ENCODE assay signal across 1 cellular context in the genomic region with DNA sequence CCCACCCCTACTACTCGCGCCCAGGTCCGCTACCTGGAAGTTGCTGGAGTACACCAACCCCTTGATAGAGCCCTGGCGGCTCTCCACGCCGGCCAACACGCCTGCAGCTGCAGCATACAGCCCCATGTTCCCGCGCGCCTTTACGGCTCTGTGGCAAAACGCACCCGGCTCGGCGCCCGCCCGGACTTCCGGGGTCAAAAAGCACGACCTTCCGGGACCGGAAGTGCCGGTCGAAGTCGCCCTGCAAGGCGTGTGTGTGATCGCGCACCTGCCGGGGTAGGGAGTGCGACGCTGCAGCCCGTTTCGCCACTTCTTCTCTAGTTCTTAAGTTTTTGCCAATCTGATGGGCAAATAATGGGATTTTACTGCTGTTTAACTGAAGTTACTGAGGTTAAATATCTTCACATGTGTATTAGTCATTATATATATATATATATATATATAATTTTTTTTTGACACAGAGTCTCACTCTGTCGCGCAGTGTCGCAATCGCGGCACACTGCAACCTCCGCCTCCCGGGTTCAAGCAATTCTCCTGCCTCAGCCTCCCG.
TF ChIP-seq lines count a peak whose summit lies in the region.

Gene NSUN5 (minus strand): TSS at position 162 of the 550 bp plus-strand sequence. CDS start 36 bp downstream, at position 126.

TF ChIP-seq in HepG2, 621 proteins besides CTCF, POLR2A, EP300 and RAD21 (continued from another document and continues in another):
- TF ChIP-seq ZFP1 (CRISPR knock-in tag; IDR thresholded peaks at IDR 0.05) = 0 out of 2 replicates have a peak, but pooled peaks have one; percentile 50
- TF ChIP-seq CEBPB (IDR thresholded peaks at IDR 0.05; ENCODE audit: borderline replicate concordance, low read depth, low read length) = no peak; the same call in 1 of the 2 replicates
- no peak for TF ChIP-seq ZNF296 (CRISPR knock-in tag; conservative IDR thresholded peaks at IDR 0.05)
- no peak for TF ChIP-seq MZF1 (CRISPR knock-in tag; IDR thresholded peaks at IDR 0.05; ENCODE audit: borderline replicate concordance)
- peak; percentile 98 for TF ChIP-seq ERF (CRISPR knock-in tag; IDR thresholded peaks at IDR 0.05)
- no peak; the same call in 1 of the 2 replicates for TF ChIP-seq ZNF446 (CRISPR knock-in tag; IDR thresholded peaks at IDR 0.05)
- TF ChIP-seq NFYB (CRISPR knock-in tag; IDR thresholded peaks at IDR 0.05) = no peak
- peak; percentile 96 for TF ChIP-seq ETV5 (CRISPR knock-in tag; IDR thresholded peaks at IDR 0.05; ENCODE audit: borderline replicate concordance)
- TF ChIP-seq TBX2 (CRISPR knock-in tag; IDR thresholded peaks at IDR 0.05; ENCODE audit: borderline replicate concordance) = peak; percentile 81; the same call in 1 of the 2 replicates
- 0 out of 2 replicates have a peak, but pooled peaks have one; percentile 32 for TF ChIP-seq SMYD3 (CRISPR knock-in tag; IDR thresholded peaks at IDR 0.05)
- peak; percentile 83 for TF ChIP-seq CREB3 (CRISPR knock-in tag; IDR thresholded peaks at IDR 0.05)
- TF ChIP-seq POGK (CRISPR knock-in tag; conservative IDR thresholded peaks at IDR 0.05) = peak; percentile 77; the same call in 1 of the 2 replicates
- peak; percentile 92 for TF ChIP-seq KLF6 (CRISPR knock-in tag; IDR thresholded peaks at IDR 0.05)
- TF ChIP-seq MBNL3 (CRISPR knock-in tag; conservative IDR thresholded peaks at IDR 0.05) = no peak
- peak; percentile 92 for TF ChIP-seq ZBTB43 (CRISPR knock-in tag; conservative IDR thresholded peaks at IDR 0.05)
- peak; percentile 74 for TF ChIP-seq ZFP91 (CRISPR knock-in tag; IDR thresholded peaks at IDR 0.05; ENCODE audit: borderline replicate concordance)
- no peak for TF ChIP-seq ZNF224 (CRISPR knock-in tag; IDR thresholded peaks at IDR 0.05)
- TF ChIP-seq ISX (CRISPR knock-in tag; conservative IDR thresholded peaks at IDR 0.05) = 0 out of 2 replicates have a peak, but pooled peaks have one; percentile 80
- TF ChIP-seq RFX3 (CRISPR knock-in tag; IDR thresholded peaks at IDR 0.05) = no peak
- TF ChIP-seq ATF4 (CRISPR knock-in tag; IDR thresholded peaks at IDR 0.05) = peak in 1 of 2 experiments; percentile 77; a peak in 2 of 4 replicates
- TF ChIP-seq ARHGAP35 (CRISPR knock-in tag; IDR thresholded peaks at IDR 0.05; ENCODE audit: borderline replicate concordance) = peak; percentile 92
- TF ChIP-seq ZNF225 (CRISPR knock-in tag; IDR thresholded peaks at IDR 0.05) = peak; percentile 41; the same call in 1 of the 2 replicates
- no peak; the same call in 1 of the 2 replicates for TF ChIP-seq NCOA1 (CRISPR knock-in tag; IDR thresholded peaks at IDR 0.05)
- TF ChIP-seq GLMP (CRISPR knock-in tag; IDR thresholded peaks at IDR 0.05; ENCODE audit: borderline replicate concordance) = no peak
- no peak for TF ChIP-seq AHR (CRISPR knock-in tag; IDR thresholded peaks at IDR 0.05)
- TF ChIP-seq ZZZ3 (CRISPR knock-in tag; IDR thresholded peaks at IDR 0.05; ENCODE audit: borderline replicate concordance) = peak; percentile 59; the same call in 1 of the 2 replicates
- TF ChIP-seq ZNF547 (CRISPR knock-in tag; IDR thresholded peaks at IDR 0.05) = peak; percentile 74; the same call in 1 of the 2 replicates
- TF ChIP-seq ISL2 (CRISPR knock-in tag; IDR thresholded peaks at IDR 0.05) = peak; percentile 71
- TF ChIP-seq, protein P1, sequence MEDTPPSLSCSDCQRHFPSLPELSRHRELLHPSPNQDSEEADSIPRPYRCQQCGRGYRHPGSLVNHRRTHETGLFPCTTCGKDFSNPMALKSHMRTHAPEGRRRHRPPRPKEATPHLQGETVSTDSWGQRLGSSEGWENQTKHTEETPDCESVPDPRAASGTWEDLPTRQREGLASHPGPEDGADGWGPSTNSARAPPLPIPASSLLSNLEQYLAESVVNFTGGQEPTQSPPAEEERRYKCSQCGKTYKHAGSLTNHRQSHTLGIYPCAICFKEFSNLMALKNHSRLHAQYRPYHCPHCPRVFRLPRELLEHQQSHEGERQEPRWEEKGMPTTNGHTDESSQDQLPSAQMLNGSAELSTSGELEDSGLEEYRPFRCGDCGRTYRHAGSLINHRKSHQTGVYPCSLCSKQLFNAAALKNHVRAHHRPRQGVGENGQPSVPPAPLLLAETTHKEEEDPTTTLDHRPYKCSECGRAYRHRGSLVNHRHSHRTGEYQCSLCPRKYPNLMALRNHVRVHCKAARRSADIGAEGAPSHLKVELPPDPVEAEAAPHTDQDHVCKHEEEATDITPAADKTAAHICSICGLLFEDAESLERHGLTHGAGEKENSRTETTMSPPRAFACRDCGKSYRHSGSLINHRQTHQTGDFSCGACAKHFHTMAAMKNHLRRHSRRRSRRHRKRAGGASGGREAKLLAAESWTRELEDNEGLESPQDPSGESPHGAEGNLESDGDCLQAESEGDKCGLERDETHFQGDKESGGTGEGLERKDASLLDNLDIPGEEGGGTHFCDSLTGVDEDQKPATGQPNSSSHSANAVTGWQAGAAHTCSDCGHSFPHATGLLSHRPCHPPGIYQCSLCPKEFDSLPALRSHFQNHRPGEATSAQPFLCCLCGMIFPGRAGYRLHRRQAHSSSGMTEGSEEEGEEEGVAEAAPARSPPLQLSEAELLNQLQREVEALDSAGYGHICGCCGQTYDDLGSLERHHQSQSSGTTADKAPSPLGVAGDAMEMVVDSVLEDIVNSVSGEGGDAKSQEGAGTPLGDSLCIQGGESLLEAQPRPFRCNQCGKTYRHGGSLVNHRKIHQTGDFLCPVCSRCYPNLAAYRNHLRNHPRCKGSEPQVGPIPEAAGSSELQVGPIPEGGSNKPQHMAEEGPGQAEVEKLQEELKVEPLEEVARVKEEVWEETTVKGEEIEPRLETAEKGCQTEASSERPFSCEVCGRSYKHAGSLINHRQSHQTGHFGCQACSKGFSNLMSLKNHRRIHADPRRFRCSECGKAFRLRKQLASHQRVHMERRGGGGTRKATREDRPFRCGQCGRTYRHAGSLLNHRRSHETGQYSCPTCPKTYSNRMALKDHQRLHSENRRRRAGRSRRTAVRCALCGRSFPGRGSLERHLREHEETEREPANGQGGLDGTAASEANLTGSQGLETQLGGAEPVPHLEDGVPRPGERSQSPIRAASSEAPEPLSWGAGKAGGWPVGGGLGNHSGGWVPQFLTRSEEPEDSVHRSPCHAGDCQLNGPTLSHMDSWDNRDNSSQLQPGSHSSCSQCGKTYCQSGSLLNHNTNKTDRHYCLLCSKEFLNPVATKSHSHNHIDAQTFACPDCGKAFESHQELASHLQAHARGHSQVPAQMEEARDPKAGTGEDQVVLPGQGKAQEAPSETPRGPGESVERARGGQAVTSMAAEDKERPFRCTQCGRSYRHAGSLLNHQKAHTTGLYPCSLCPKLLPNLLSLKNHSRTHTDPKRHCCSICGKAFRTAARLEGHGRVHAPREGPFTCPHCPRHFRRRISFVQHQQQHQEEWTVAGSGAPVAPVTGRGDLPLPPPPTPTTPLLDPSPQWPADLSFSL (CRISPR knock-in tag; IDR thresholded peaks at IDR 0.05) = no peak
- TF ChIP-seq ZNF704 (CRISPR knock-in tag; IDR thresholded peaks at IDR 0.05; ENCODE audit: borderline replicate concordance) = 0 out of 2 replicates have a peak, but pooled peaks have one; percentile 55
- TF ChIP-seq HMGA1 (CRISPR knock-in tag; conservative IDR thresholded peaks at IDR 0.05) = no peak
- 0 out of 2 replicates have a peak, but pooled peaks have one; percentile 22 for TF ChIP-seq MYNN (CRISPR knock-in tag; IDR thresholded peaks at IDR 0.05; ENCODE audit: low read depth)
- TF ChIP-seq, protein P2, sequence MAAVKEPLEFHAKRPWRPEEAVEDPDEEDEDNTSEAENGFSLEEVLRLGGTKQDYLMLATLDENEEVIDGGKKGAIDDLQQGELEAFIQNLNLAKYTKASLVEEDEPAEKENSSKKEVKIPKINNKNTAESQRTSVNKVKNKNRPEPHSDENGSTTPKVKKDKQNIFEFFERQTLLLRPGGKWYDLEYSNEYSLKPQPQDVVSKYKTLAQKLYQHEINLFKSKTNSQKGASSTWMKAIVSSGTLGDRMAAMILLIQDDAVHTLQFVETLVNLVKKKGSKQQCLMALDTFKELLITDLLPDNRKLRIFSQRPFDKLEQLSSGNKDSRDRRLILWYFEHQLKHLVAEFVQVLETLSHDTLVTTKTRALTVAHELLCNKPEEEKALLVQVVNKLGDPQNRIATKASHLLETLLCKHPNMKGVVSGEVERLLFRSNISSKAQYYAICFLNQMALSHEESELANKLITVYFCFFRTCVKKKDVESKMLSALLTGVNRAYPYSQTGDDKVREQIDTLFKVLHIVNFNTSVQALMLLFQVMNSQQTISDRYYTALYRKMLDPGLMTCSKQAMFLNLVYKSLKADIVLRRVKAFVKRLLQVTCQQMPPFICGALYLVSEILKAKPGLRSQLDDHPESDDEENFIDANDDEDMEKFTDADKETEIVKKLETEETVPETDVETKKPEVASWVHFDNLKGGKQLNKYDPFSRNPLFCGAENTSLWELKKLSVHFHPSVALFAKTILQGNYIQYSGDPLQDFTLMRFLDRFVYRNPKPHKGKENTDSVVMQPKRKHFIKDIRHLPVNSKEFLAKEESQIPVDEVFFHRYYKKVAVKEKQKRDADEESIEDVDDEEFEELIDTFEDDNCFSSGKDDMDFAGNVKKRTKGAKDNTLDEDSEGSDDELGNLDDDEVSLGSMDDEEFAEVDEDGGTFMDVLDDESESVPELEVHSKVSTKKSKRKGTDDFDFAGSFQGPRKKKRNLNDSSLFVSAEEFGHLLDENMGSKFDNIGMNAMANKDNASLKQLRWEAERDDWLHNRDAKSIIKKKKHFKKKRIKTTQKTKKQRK (IDR thresholded peaks at IDR 0.05; ENCODE audit: low read length) = no peak
- TF ChIP-seq, protein P3, sequence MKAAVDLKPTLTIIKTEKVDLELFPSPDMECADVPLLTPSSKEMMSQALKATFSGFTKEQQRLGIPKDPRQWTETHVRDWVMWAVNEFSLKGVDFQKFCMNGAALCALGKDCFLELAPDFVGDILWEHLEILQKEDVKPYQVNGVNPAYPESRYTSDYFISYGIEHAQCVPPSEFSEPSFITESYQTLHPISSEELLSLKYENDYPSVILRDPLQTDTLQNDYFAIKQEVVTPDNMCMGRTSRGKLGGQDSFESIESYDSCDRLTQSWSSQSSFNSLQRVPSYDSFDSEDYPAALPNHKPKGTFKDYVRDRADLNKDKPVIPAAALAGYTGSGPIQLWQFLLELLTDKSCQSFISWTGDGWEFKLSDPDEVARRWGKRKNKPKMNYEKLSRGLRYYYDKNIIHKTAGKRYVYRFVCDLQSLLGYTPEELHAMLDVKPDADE (CRISPR knock-in tag; IDR thresholded peaks at IDR 0.05) = no peak
- TF ChIP-seq ZNF660 (CRISPR knock-in tag; IDR thresholded peaks at IDR 0.05; ENCODE audit: borderline replicate concordance, low read depth) = no peak
